Comparison of ENCODE assay signal across 22 cellular contexts in genomic region chr2:128086244-128086643, GRCh38.
"Had no signal": no experiment of that assay in that cellular context is flagged by ENCODE, and none has a peak within 500 bp of the region (broad histone marks: within the 10 kb centered on the region; RNA-seq: fewer than 3 reads in every experiment).

No MANE protein-coding gene starts in this region.

- ATAC-seq: activated naive CD4-positive, alpha-beta T cell treated with anti-CD3 and anti-CD28 coated beads, Interleukin-2, amount 50 U/mL, for 72 hours; left lung; naive thymus-derived CD4-positive, alpha-beta T cell had no signal

- H3K9me3 Mint-ChIP-seq: activated naive CD4-positive, alpha-beta T cell treated with anti-CD3 and anti-CD28 coated beads, Interleukin-2, amount 50 U/mL, for 72 hours; immature natural killer cell had no signal

- H3K27me3 Mint-ChIP-seq: dendritic cell treated with granulocyte-macrophage colony-stimulating factor and Interleukin-4, amounts not matched to agents 40 ng/mL and 50 ng/mL, for 4 days had no signal

- H3K9me3 ChIP-seq: ascending aorta, thoracic aorta, upper lobe of left lung had no signal

- H3K36me3 ChIP-seq: ascending aorta, brain microvascular endothelial cell, left lung, thoracic aorta, upper lobe of left lung had no signal

- H3K27ac Mint-ChIP-seq: activated naive CD4-positive, alpha-beta T cell treated with anti-CD3 and anti-CD28 coated beads, Interleukin-2, amount 50 U/mL, for 72 hours; dendritic cell treated with granulocyte-macrophage colony-stimulating factor and Interleukin-4, amounts not matched to agents 40 ng/mL and 50 ng/mL, for 4 days; immature natural killer cell had no signal

- H3K4me3 ChIP-seq: ascending aorta, left lung, thoracic aorta, upper lobe of left lung had no signal

- H3K27ac ChIP-seq: ascending aorta, brain microvascular endothelial cell, left lung, thoracic aorta, upper lobe of left lung had no signal

- H3K4me3 Mint-ChIP-seq: dendritic cell treated with granulocyte-macrophage colony-stimulating factor and Interleukin-4, amounts not matched to agents 40 ng/mL and 50 ng/mL, for 4 days; immature natural killer cell; naive thymus-derived CD4-positive, alpha-beta T cell had no signal

- H3K36me3 Mint-ChIP-seq: immature natural killer cell had no signal

- DNase-seq: activated CD4-positive, alpha-beta T cell treated with anti-CD3 and anti-CD28 coated beads for 1 hour; activated CD4-positive, alpha-beta T cell treated with anti-CD3 and anti-CD28 coated beads, Interleukin-2, amount 50 U/mL, for 1 hour; activated T-cell treated with anti-CD3 and anti-CD28 coated beads, Interleukin-2, amount 50 U/mL, for 1 hour; brain microvascular endothelial cell; caudate nucleus; effector CD4-positive, alpha-beta T cell; erythroblast; foreskin fibroblast; immature natural killer cell; left lung; naive thymus-derived CD4-positive, alpha-beta T cell; occipital lobe; posterior cingulate gyrus; stimulated activated CD4-positive, alpha-beta T cell treated with anti-CD3 and anti-CD28 coated beads, Interleukin-2, amount 100 ng/mL, for 48 hours; stimulated activated CD8-positive, alpha-beta memory T cell treated with anti-CD3 and anti-CD28 coated beads, Interleukin-4, amount 100 ng/mL, for 48 hours; stimulated activated naive CD4-positive, alpha-beta T cell; upper lobe of left lung had no signal

- H3K27me3 ChIP-seq: ascending aorta, brain microvascular endothelial cell, left lung, upper lobe of left lung had no signal

- FAIRE-seq: endometrium had no signal
